Comparison of ENCODE assay signal across 32 cellular contexts in genomic region chr4:172683016-172683415, GRCh38.
A peak's percentile ranks its signal among the peaks of the same experiment; 100 is the strongest.
DNase-seq lines count a peak whose midpoint lies in the region; ATAC-seq and TF ChIP-seq lines count a peak whose summit lies in the region.
"Had no signal": no experiment of that assay in that cellular context is flagged by ENCODE, and none has a peak within 500 bp of the region (broad histone marks: within the 10 kb centered on the region; RNA-seq: fewer than 3 reads in every experiment).

No MANE protein-coding gene starts in this region.

- TF ChIP-seq CTCF in astrocyte of the spinal cord (IDR thresholded peaks at IDR 0.05; ENCODE audit: low read depth, low read length), result no peak
- TF ChIP-seq CTCF in upper lobe of left lung (IDR thresholded peaks at IDR 0.05), result no peak

- no peak for ATAC-seq in upper lobe of left lung (ENCODE audit: low FRiP score in 2 of 2)
- ATAC-seq: activated naive CD4-positive, alpha-beta T cell treated with anti-CD3 and anti-CD28 coated beads, Interleukin-2, amount 50 U/mL, for 72 hours; gastroesophageal sphincter; left cardiac atrium; natural killer cell had no signal

- DNase-seq in EL (peak; percentile 34), OCI-M2 (lab: John Stamatoyannopoulos, UW; ENCODE audit: unreplicated experiment) (peak; percentile 20), astrocyte of the spinal cord (ENCODE audit: low read depth, low spot score) (peak; percentile 29), myocyte (ENCODE audit: low read depth) (peak; percentile 60), NCI-H526 (lab: John Stamatoyannopoulos, UW) (no peak), COR-L47 (lab: John Stamatoyannopoulos, UW) (no peak), upper lobe of left lung (no peak), NCI-H187 (lab: John Stamatoyannopoulos, UW) (no peak)
- DNase-seq: ACHN; activated CD4-positive, alpha-beta T cell treated with anti-CD3 and anti-CD28 coated beads, Interleukin-2, amount 10 ng/mL, durations not matched to agents 24 days and 14 days; activated effector memory CD4-positive, alpha-beta T cell treated with Interleukin-2 at 50 U/mL for 16 hours; anterior cingulate cortex; DMS53; dorsolateral prefrontal cortex; GF-D8; HFFc6; Karpas-422; left cardiac atrium; natural killer cell; NCI-H1436 treated with DMSO at 0.1 percent for 48 hours; NCI-H2107; NCI-H446 treated with DMSO at 0.1 percent for 48 hours; NCI-H82; occipital lobe; SIG-M5; stimulated activated CD4-positive, alpha-beta T cell treated with anti-CD3 and anti-CD28 coated beads, Interleukin-15, amount 100 ng/mL, for 24 hours; stimulated activated CD4-positive, alpha-beta T cell treated with anti-CD3 and anti-CD28 coated beads, Interleukin-4, amount 100 ng/mL, for 4 hours had no signal

- H3K4me3 ChIP-seq in astrocyte of the spinal cord (ENCODE audit: low read depth, low read length), result no peak overlapping the region
- H3K4me3 ChIP-seq in upper lobe of left lung, result no peak overlapping the region
- H3K4me3 ChIP-seq: dorsolateral prefrontal cortex, gastroesophageal sphincter, hepatocyte, lung, tibial nerve had no signal

- TF ChIP-seq EP300 in upper lobe of left lung (IDR thresholded peaks at IDR 0.05), result no peak

- in situ Hi-C loops in astrocyte of the spinal cord (cut with HindIII; ENCODE audit: low sequenced_read_pairs), result no loop called here

- no peaks in the 10 kb centered on the region for H3K4me1 ChIP-seq in upper lobe of left lung
- H3K4me1 ChIP-seq: gastroesophageal sphincter, tibial nerve had no signal

- H3K27ac ChIP-seq in upper lobe of left lung, result no peak overlapping the region
- H3K27ac ChIP-seq: dorsolateral prefrontal cortex, gastroesophageal sphincter, hepatocyte, tibial nerve had no signal

- WGBS in upper lobe of left lung, 2 donors, result 81 to 82% methylated on average over 3 of the region's 3 CpGs

- H3K27me3 ChIP-seq in upper lobe of left lung, result no peaks in the 10 kb centered on the region
- H3K27me3 ChIP-seq: dorsolateral prefrontal cortex, gastroesophageal sphincter, hepatocyte, tibial nerve had no signal

- H3K9me3 ChIP-seq in upper lobe of left lung, result no peaks in the 10 kb centered on the region
- H3K9me3 ChIP-seq: gastroesophageal sphincter, tibial nerve had no signal

- no peak for TF ChIP-seq POLR2A in upper lobe of left lung (IDR thresholded peaks at IDR 0.05)

- H3K36me3 ChIP-seq in upper lobe of left lung, result no peaks in the 10 kb centered on the region
- H3K36me3 ChIP-seq: gastroesophageal sphincter, tibial nerve had no signal

Comparison
In these comparisons a context has a peak if more than half of its experiments do, and no peak if none do; other contexts are left out.
1. DNase-seq: peak in EL (single experiment), OCI-M2 (single experiment), astrocyte of the spinal cord (single experiment) and myocyte (single experiment); none in NCI-H526 (0 of 2), COR-L47 (single experiment), upper lobe of left lung (0 of 2) and NCI-H187 (0 of 2).